21 cellular contexts compared by ENCODE assay signal in genomic region chr1:41440321-41441090, GRCh38. TPM values are rescaled to one million over a fixed set of nuclear protein-coding genes. Genes with fewer than 3 reads are reported as not detected.
"Had no signal": no experiment of that assay in that cellular context is flagged by ENCODE, and none has a peak within 500 bp of the region (broad histone marks: within the 10 kb centered on the region; RNA-seq: fewer than 3 reads in every experiment).

No MANE protein-coding gene starts in this region.

- H3K27ac Mint-ChIP-seq: activated CD4-positive, alpha-beta T cell treated with anti-CD3 and anti-CD28 coated beads, Interleukin-2, amount 10 ng/mL, durations not matched to agents 7 days and 5 days; activated naive CD8-positive, alpha-beta T cell; dendritic cell treated with granulocyte-macrophage colony-stimulating factor and Interleukin-4, amounts not matched to agents 40 ng/mL and 50 ng/mL, for 4 days; stimulated activated naive CD8-positive, alpha-beta T cell treated with anti-CD3 and anti-CD28 coated beads, Interleukin-15, amount 100 ng/mL, for 72 hours; T-helper 2 cell treated with Interferon-gamma antibody and Interleukin-4, amounts not matched to agents 5 μg/mL and 100 μg/mL, for 36 hours had no signal

- H3K27ac ChIP-seq: brain microvascular endothelial cell, psoas muscle, right lobe of liver, testis, upper lobe of right lung had no signal

- H3K4me3 Mint-ChIP-seq: activated CD4-positive, alpha-beta T cell treated with anti-CD3 and anti-CD28 coated beads, Interleukin-2, amount 10 ng/mL, durations not matched to agents 7 days and 5 days; activated naive CD8-positive, alpha-beta T cell; dendritic cell treated with granulocyte-macrophage colony-stimulating factor and Interleukin-4, amounts not matched to agents 40 ng/mL and 50 ng/mL, for 4 days; neural crest cell; stimulated activated naive CD8-positive, alpha-beta T cell treated with anti-CD3 and anti-CD28 coated beads, Interleukin-15, amount 100 ng/mL, for 72 hours; T-helper 2 cell treated with Interferon-gamma antibody and Interleukin-4, amounts not matched to agents 5 μg/mL and 100 μg/mL, for 36 hours had no signal

- H3K36me3 ChIP-seq: brain microvascular endothelial cell, right lobe of liver, upper lobe of right lung had no signal

- H3K4me1 ChIP-seq: psoas muscle, right lobe of liver, testis, upper lobe of right lung had no signal

- H3K4me3 ChIP-seq: psoas muscle, right lobe of liver, testis, upper lobe of right lung had no signal

- H3K4me1 Mint-ChIP-seq: activated CD4-positive, alpha-beta T cell treated with anti-CD3 and anti-CD28 coated beads, Interleukin-2, amount 10 ng/mL, durations not matched to agents 7 days and 5 days; stimulated activated naive CD8-positive, alpha-beta T cell treated with anti-CD3 and anti-CD28 coated beads, Interleukin-15, amount 100 ng/mL, for 72 hours had no signal

- H3K9me3 Mint-ChIP-seq: dendritic cell treated with granulocyte-macrophage colony-stimulating factor and Interleukin-4, amounts not matched to agents 40 ng/mL and 50 ng/mL, for 4 days; neural crest cell; stimulated activated naive CD8-positive, alpha-beta T cell treated with anti-CD3 and anti-CD28 coated beads, Interleukin-15, amount 100 ng/mL, for 72 hours had no signal

- H3K36me3 Mint-ChIP-seq: activated naive CD8-positive, alpha-beta T cell had no signal

- DNase-seq: activated CD4-positive, alpha-beta T cell treated with anti-CD3 and anti-CD28 coated beads, Interleukin-2, amount 10 ng/mL, durations not matched to agents 7 days and 5 days; activated CD4-positive, CD25-positive, alpha-beta regulatory T cell; activated CD8-positive, alpha-beta memory T cell treated with anti-CD3 and anti-CD28 coated beads for 24 hours; activated gamma-delta T cell treated with Interleukin-2 at 50 U/mL for 16 hours; amygdala; brain microvascular endothelial cell; effector memory CD4-positive, alpha-beta T cell; foreskin melanocyte; head of caudate nucleus; psoas muscle; right lobe of liver; stimulated activated naive CD8-positive, alpha-beta T cell treated with anti-CD3 and anti-CD28 coated beads, Interleukin-15, amount 100 ng/mL, for 72 hours; testis; upper lobe of right lung had no signal

- ATAC-seq: psoas muscle; right lobe of liver; stimulated activated naive CD8-positive, alpha-beta T cell treated with anti-CD3 and anti-CD28 coated beads, Interleukin-15, amount 100 ng/mL, for 72 hours; upper lobe of right lung had no signal

- H3K27me3 ChIP-seq: brain microvascular endothelial cell, right lobe of liver, testis had no signal

- H3K9me3 ChIP-seq: right lobe of liver, testis had no signal

RNA-seq across cellular contexts. Expression of gene EDN2, which starts 44.0 kb away (rescaled TPM):
- total RNA-seq: activated CD4-positive, alpha-beta T cell treated with anti-CD3 and anti-CD28 coated beads, Interleukin-2, amount 10 ng/mL, durations not matched to agents 7 days and 5 days; cerebellum; lung microvascular endothelial cell; neural crest cell; osteocyte; psoas muscle; testis; upper lobe of right lung had no signal
